Comparison of ENCODE assay signal across 21 cellular contexts in the genomic region with DNA sequence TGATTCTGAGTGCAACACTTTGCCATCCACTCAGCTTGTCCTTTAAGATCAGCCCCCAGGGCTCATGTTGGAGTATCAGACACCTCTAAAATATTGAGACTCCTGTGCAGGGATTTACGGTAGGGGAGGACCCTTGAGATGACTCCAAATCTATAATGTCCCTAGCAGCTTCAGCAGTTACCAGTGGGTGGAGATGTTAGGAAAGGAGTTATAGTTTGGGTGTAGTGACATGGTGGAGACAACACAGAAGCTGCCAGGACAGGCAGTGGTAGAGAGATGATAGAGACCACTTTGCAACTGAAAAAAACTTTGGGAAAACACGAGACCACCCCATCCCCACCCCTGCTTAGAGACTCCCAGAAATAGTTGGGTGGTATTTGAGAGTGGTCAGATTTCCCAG. TPM values are rescaled to one million over a fixed set of nuclear protein-coding genes. Genes with fewer than 3 reads are reported as not detected.
DNase-seq lines count a peak whose midpoint lies in the region; ATAC-seq and TF ChIP-seq lines count a peak whose summit lies in the region.
"Had no signal": no experiment of that assay in that cellular context is flagged by ENCODE, and none has a peak within 500 bp of the region (broad histone marks: within the 10 kb centered on the region; RNA-seq: fewer than 3 reads in every experiment).

No MANE protein-coding gene starts in this region.

- H3K4me3 ChIP-seq in brain microvascular endothelial cell (ENCODE audit: low read depth, low read length) = no peak overlapping the region
- no peak overlapping the region for H3K4me3 ChIP-seq in osteoblast (ENCODE audit: insufficient read depth, low read length)
- H3K4me3 ChIP-seq: GM23248, HAP-1, K562, PC-9, SJCRH30 had no signal

- H3K27me3 ChIP-seq in brain microvascular endothelial cell (replicated peaks) (no peaks in the 10 kb centered on the region), osteoblast (ENCODE audit: insufficient read depth, low read length) (no peaks in the 10 kb centered on the region)
- H3K27me3 ChIP-seq: SJCRH30 had no signal

- H3K9me3 ChIP-seq in osteoblast (ENCODE audit: low read depth, low read length) = no peaks in the 10 kb centered on the region
- H3K9me3 ChIP-seq: HAP-1, SJCRH30 had no signal

- no peak overlapping the region for H3K4me2 ChIP-seq in osteoblast (ENCODE audit: insufficient read depth, low read length)
- H3K4me2 ChIP-seq: PC-9 had no signal

- H3K27ac ChIP-seq in brain microvascular endothelial cell (no peak overlapping the region), osteoblast (ENCODE audit: low read depth, low read length) (no peak overlapping the region)
- H3K27ac ChIP-seq: C4-2B, GM23248, PC-9, RWPE1, SJCRH30 had no signal

- no peaks in the 10 kb centered on the region for H3K79me2 ChIP-seq in osteoblast (ENCODE audit: insufficient read depth, low read length)

- H3K36me3 ChIP-seq in brain microvascular endothelial cell (replicated peaks) (no peaks in the 10 kb centered on the region), osteoblast (ENCODE audit: insufficient read depth, low read length) (no peaks in the 10 kb centered on the region)
- H3K36me3 ChIP-seq: HAP-1, SJCRH30 had no signal

- peak; percentile 19 for DNase-seq in COR-L47 (lab: John Stamatoyannopoulos, UW)
- DNase-seq in HuH-7 (ENCODE audit: low spot score) = peak; percentile 27
- no peak for DNase-seq in brain microvascular endothelial cell
- DNase-seq in osteoblast (ENCODE audit: insufficient read length, low spot score, missing footprints) = no peak
- DNase-seq in activated CD4-positive, alpha-beta T cell treated with anti-CD3 and anti-CD28 coated beads for 4 hours = no peak
- DNase-seq in SKM-1 (lab: John Stamatoyannopoulos, UW; ENCODE audit: unreplicated experiment) = no peak
- DNase-seq: AML-193, DMS79 treated with DMSO at 0.1 percent for 48 hours, GM23248, NCI-H1105 treated with DMSO at 0.1 percent for 48 hours, NCI-H187, NCI-H2227 treated with DMSO at 0.1 percent for 48 hours, NCI-H510A treated with DMSO at 0.1 percent for 48 hours, NCI-H774, PC-9, SJCRH30 had no signal

- no peak for ATAC-seq in HG02571 (IDR thresholded peaks at IDR 0.05; ENCODE audit: unreplicated experiment)
- ATAC-seq: K562 had no signal

- TF ChIP-seq CTCF in brain microvascular endothelial cell (IDR thresholded peaks at IDR 0.05; ENCODE audit: low read depth, low read length, missing control alignments) (peak; percentile 6), osteoblast (IDR thresholded peaks at IDR 0.05; ENCODE audit: extremely low read depth, low read depth, low read length) (no peak)

- in situ Hi-C loops in brain microvascular endothelial cell (cut with HindIII; ENCODE audit: low pct_ligation_motif_present, low sequenced_read_pairs) = no loop called here

- no peaks in the 10 kb centered on the region for H4K20me1 ChIP-seq in osteoblast (ENCODE audit: insufficient read depth, low read length)

- peak overlapping the region; percentile 61 for H2AFZ ChIP-seq in osteoblast (ENCODE audit: low read length)
- H2AFZ ChIP-seq: GM23248, PC-9 had no signal

- peaks cover 4% of the 10 kb centered on the region for H3K4me1 ChIP-seq in osteoblast (ENCODE audit: insufficient read depth, low read length)
- H3K4me1 ChIP-seq: HAP-1, SJCRH30 had no signal

RNA-seq across cellular contexts. Expression of a gene that starts 43.3 kb away (rescaled TPM):
- 79.9 and 87.9 TPM in 2 replicates for total RNA-seq in osteoblast

Comparison
In these comparisons a context has a peak if more than half of its experiments do, and no peak if none do; other contexts are left out.
1. DNase-seq: peak in COR-L47 (single experiment) and HuH-7 (single experiment); none in brain microvascular endothelial cell (single experiment), osteoblast (single experiment), activated CD4-positive, alpha-beta T cell treated with anti-CD3 and anti-CD28 coated beads for 4 hours (0 of 2) and SKM-1 (single experiment).